1 cellular context compared by ENCODE assay signal in genomic region chr4:27005512-27006246, GRCh38.
TF ChIP-seq lines count a peak whose summit lies in the region.

No MANE protein-coding gene starts in this region.

TF ChIP-seq in GM23338, 12 proteins besides CTCF, POLR2A, EP300 and RAD21 (continued from another document):
- TF ChIP-seq ZNF462 (CRISPR knock-in tag; IDR thresholded peaks at IDR 0.05) (no peak), POLR2AphosphoS5 (IDR thresholded peaks at IDR 0.05; ENCODE audit: low read depth) (no peak), STAT1 (IDR thresholded peaks at IDR 0.05; ENCODE audit: unreplicated experiment) (no peak), ETS1 (IDR thresholded peaks at IDR 0.05) (no peak)
